Comparison of ENCODE assay signal across 8 cellular contexts in genomic region chr10:28367865-28368541, GRCh38.
DNase-seq lines count a peak whose midpoint lies in the region; ATAC-seq, FAIRE-seq and TF ChIP-seq lines count a peak whose summit lies in the region.

No MANE protein-coding gene starts in this region.

- H3K27ac Mint-ChIP-seq in activated CD4-positive, alpha-beta T cell treated with anti-CD3 and anti-CD28 coated beads, Interleukin-2, amount 10 ng/mL, durations not matched to agents 24 days and 14 days, result peak overlapping the region; percentile 80
- H3K27ac Mint-ChIP-seq in glutamatergic neuron (ENCODE audit: unreplicated experiment), result peak overlapping the region; percentile 9

- CTCF ChIA-PET in HepG2 (lab: Yijun Ruan, JAX; ENCODE audit: low intra/inter-chr PET ratio, low total read pairs), result no interaction called here

- 69% methylated on average over 10 of the region's 10 CpGs for WGBS in right lobe of liver (ENCODE audit: insufficient coverage, low coverage, low lambda C conversion rate, missing lambda C conversion rate)
- 90% methylated on average over 10 of the region's 10 CpGs for WGBS in HepG2 (ENCODE audit: low lambda C conversion rate)

- H3K27ac ChIP-seq in right lobe of liver, result no peak overlapping the region
- no peak overlapping the region for H3K27ac ChIP-seq in HepG2 (ENCODE audit: extremely low read length, insufficient read depth, low read length)

- H3K4me3 Mint-ChIP-seq in activated CD4-positive, alpha-beta T cell treated with anti-CD3 and anti-CD28 coated beads, Interleukin-2, amount 10 ng/mL, durations not matched to agents 24 days and 14 days, result peak overlapping the region; percentile 59
- H3K4me3 Mint-ChIP-seq in glutamatergic neuron (ENCODE audit: unreplicated experiment), result no peak overlapping the region

- no peaks in the 10 kb centered on the region for H4K20me1 ChIP-seq in HepG2 (ENCODE audit: insufficient read depth, low read length)

- TF ChIP-seq POLR2A in right lobe of liver (IDR thresholded peaks at IDR 0.05) (no peak), HepG2 (IDR thresholded peaks at IDR 0.05; ENCODE audit: insufficient read depth in 1 of 2, low read depth in 2 of 2, low read length in 2 of 2) (no peak)

- ATAC-seq in right lobe of liver, result peak; percentile 37 to 67 (median 42)
- ATAC-seq in HepG2, result no peak
- ATAC-seq in HG03378 (IDR thresholded peaks at IDR 0.05; ENCODE audit: unreplicated experiment), result peak; percentile 98

- DNase-seq in right lobe of liver (peak in 1 of 3 donors; percentile 21), HepG2 (ENCODE audit: low spot score) (no peak), glutamatergic neuron (no peak), frontal cortex (ENCODE audit: low spot score in 2 of 2) (no peak), NCI-H1417 treated with DMSO at 0.1 percent for 48 hours (lab: John Stamatoyannopoulos, UW) (no peak)
- DNase-seq in activated CD4-positive, alpha-beta T cell treated with anti-CD3 and anti-CD28 coated beads, Interleukin-2, amount 10 ng/mL, durations not matched to agents 24 days and 14 days, result peak; percentile 91
- peak; percentile 67 for DNase-seq in stimulated activated CD8-positive, alpha-beta memory T cell treated with anti-CD3 and anti-CD28 coated beads, Interleukin-4, amount 100 ng/mL, for 48 hours

- POLR2A ChIA-PET in HepG2 (lab: Yijun Ruan, JAX), result no interaction called here

- intact Hi-C loops in right lobe of liver (cut with DNase I) (no loop called here), HepG2 (cut with micrococcal nuclease; ENCODE audit: unreplicated experiment) (loop anchor here (2.0 kb wide), 1 partner anchor 13 kb away; no protein-coding TSS in a partner anchor)
- intact Hi-C loops in activated CD4-positive, alpha-beta T cell treated with anti-CD3 and anti-CD28 coated beads, Interleukin-2, amount 10 ng/mL, durations not matched to agents 24 days and 14 days (cut with micrococcal nuclease), result loop anchor here (1.0 kb wide), 3 partner anchors 12 to 65 kb away; partner anchors contain the start of gene MPP7

- no peaks in the 10 kb centered on the region for H3K27me3 ChIP-seq in right lobe of liver
- H3K27me3 ChIP-seq in HepG2 (ENCODE audit: control insufficient read depth in 1 of 2, insufficient read depth in 2 of 2, low read length in 2 of 2), result no peaks in the 10 kb centered on the region

- H3K36me3 Mint-ChIP-seq in activated CD4-positive, alpha-beta T cell treated with anti-CD3 and anti-CD28 coated beads, Interleukin-2, amount 10 ng/mL, durations not matched to agents 24 days and 14 days (ENCODE audit: low read depth), result peaks cover 9% of the 10 kb centered on the region
- H3K36me3 Mint-ChIP-seq in glutamatergic neuron (ENCODE audit: unreplicated experiment), result no peaks in the 10 kb centered on the region

- TF ChIP-seq EP300 in HepG2 (IDR thresholded peaks at IDR 0.05; ENCODE audit: low read depth in 2 of 2, low read length in 2 of 2) (no peak), HepG2 (CRISPR knock-in tag; IDR thresholded peaks at IDR 0.05; ENCODE audit: borderline replicate concordance) (no peak)

- H3K4me3 ChIP-seq in right lobe of liver (no peak overlapping the region), HepG2 (replicated peaks in 1 of 3; ENCODE audit: insufficient read depth in 1 of 3, low read depth in 2 of 3, low read length in 3 of 3) (no peak overlapping the region)

- no peak overlapping the region for H2AFZ ChIP-seq in HepG2 (ENCODE audit: low read length)

- H3K36me3 ChIP-seq in right lobe of liver, result no peaks in the 10 kb centered on the region
- no peaks in the 10 kb centered on the region for H3K36me3 ChIP-seq in HepG2 (replicated peaks in 1 of 2; ENCODE audit: control insufficient read depth in 1 of 2, insufficient read depth in 2 of 2, low read length in 2 of 2)

- H3K4me1 ChIP-seq in right lobe of liver, result peaks cover 0 to 8% (median 2%) of the 10 kb centered on the region in 4 donors
- peaks cover 55% of the 10 kb centered on the region for H3K4me1 ChIP-seq in HepG2 (ENCODE audit: insufficient read depth, low read length)

- H3K9me3 Mint-ChIP-seq in activated CD4-positive, alpha-beta T cell treated with anti-CD3 and anti-CD28 coated beads, Interleukin-2, amount 10 ng/mL, durations not matched to agents 24 days and 14 days, result peaks cover 3% of the 10 kb centered on the region
- peaks cover 4% of the 10 kb centered on the region for H3K9me3 Mint-ChIP-seq in glutamatergic neuron (ENCODE audit: unreplicated experiment)

- H3K79me2 ChIP-seq in HepG2 (ENCODE audit: insufficient read depth, low read length), result no peaks in the 10 kb centered on the region

- H3K4me2 ChIP-seq in HepG2 (ENCODE audit: low read depth, low read length), result no peak overlapping the region

- H3K9ac ChIP-seq in HepG2 (ENCODE audit: insufficient read depth, low read depth, low read length), result no peak overlapping the region

- FAIRE-seq in HepG2 (lab: Jason Lieb, UNC) (no peak), frontal cortex (lab: Jason Lieb, UNC) (no peak)

- no TSS peak for BruUV-seq in HepG2 (replicated peaks; lab: Mats Ljungman, UMichigan)

- H3K4me1 Mint-ChIP-seq in activated CD4-positive, alpha-beta T cell treated with anti-CD3 and anti-CD28 coated beads, Interleukin-2, amount 10 ng/mL, durations not matched to agents 24 days and 14 days, result peaks cover 32% of the 10 kb centered on the region
- H3K4me1 Mint-ChIP-seq in glutamatergic neuron (ENCODE audit: low read depth, unreplicated experiment), result peaks cover 17% of the 10 kb centered on the region

- TF ChIP-seq CTCF in right lobe of liver (IDR thresholded peaks at IDR 0.05) (no peak), HepG2 (CRISPR knock-in tag; IDR thresholded peaks at IDR 0.05) (no peak), glutamatergic neuron (IDR thresholded peaks at IDR 0.05; ENCODE audit: partially characterized antibody, unreplicated experiment) (no peak)

- no peak for TF ChIP-seq RAD21 in HepG2 (CRISPR knock-in tag; IDR thresholded peaks at IDR 0.05)

- H3K27me3 Mint-ChIP-seq in activated CD4-positive, alpha-beta T cell treated with anti-CD3 and anti-CD28 coated beads, Interleukin-2, amount 10 ng/mL, durations not matched to agents 24 days and 14 days, result no peaks in the 10 kb centered on the region
- H3K27me3 Mint-ChIP-seq in glutamatergic neuron (ENCODE audit: unreplicated experiment), result no peaks in the 10 kb centered on the region

- H3K9me3 ChIP-seq in right lobe of liver, result no peaks in the 10 kb centered on the region
- no peaks in the 10 kb centered on the region for H3K9me3 ChIP-seq in HepG2 (ENCODE audit: low read length)

- in situ Hi-C loops in HepG2 (cut with HindIII; ENCODE audit: extremely low pct_ligation_motif_present, low pct_unique_long_range_greater_than_20kb), result loop anchor here (10.0 kb wide), 1 partner anchor 63 kb away; the partner anchor contains the start of gene MPP7

TF ChIP-seq in HepG2, 621 proteins besides CTCF, POLR2A, EP300 and RAD21 (continues in another document):
- TF ChIP-seq MYNN (CRISPR knock-in tag; IDR thresholded peaks at IDR 0.05; ENCODE audit: low read depth) (no peak), ZNF10 (CRISPR knock-in tag; IDR thresholded peaks at IDR 0.05; ENCODE audit: borderline replicate concordance, low read depth) (no peak), ZNF20 (CRISPR knock-in tag; IDR thresholded peaks at IDR 0.05) (no peak), TRAFD1 (CRISPR knock-in tag; IDR thresholded peaks at IDR 0.05; ENCODE audit: borderline replicate concordance) (no peak), ZFP37 (CRISPR knock-in tag; IDR thresholded peaks at IDR 0.05; ENCODE audit: borderline replicate concordance) (no peak)
- TF ChIP-seq, protein P1, sequence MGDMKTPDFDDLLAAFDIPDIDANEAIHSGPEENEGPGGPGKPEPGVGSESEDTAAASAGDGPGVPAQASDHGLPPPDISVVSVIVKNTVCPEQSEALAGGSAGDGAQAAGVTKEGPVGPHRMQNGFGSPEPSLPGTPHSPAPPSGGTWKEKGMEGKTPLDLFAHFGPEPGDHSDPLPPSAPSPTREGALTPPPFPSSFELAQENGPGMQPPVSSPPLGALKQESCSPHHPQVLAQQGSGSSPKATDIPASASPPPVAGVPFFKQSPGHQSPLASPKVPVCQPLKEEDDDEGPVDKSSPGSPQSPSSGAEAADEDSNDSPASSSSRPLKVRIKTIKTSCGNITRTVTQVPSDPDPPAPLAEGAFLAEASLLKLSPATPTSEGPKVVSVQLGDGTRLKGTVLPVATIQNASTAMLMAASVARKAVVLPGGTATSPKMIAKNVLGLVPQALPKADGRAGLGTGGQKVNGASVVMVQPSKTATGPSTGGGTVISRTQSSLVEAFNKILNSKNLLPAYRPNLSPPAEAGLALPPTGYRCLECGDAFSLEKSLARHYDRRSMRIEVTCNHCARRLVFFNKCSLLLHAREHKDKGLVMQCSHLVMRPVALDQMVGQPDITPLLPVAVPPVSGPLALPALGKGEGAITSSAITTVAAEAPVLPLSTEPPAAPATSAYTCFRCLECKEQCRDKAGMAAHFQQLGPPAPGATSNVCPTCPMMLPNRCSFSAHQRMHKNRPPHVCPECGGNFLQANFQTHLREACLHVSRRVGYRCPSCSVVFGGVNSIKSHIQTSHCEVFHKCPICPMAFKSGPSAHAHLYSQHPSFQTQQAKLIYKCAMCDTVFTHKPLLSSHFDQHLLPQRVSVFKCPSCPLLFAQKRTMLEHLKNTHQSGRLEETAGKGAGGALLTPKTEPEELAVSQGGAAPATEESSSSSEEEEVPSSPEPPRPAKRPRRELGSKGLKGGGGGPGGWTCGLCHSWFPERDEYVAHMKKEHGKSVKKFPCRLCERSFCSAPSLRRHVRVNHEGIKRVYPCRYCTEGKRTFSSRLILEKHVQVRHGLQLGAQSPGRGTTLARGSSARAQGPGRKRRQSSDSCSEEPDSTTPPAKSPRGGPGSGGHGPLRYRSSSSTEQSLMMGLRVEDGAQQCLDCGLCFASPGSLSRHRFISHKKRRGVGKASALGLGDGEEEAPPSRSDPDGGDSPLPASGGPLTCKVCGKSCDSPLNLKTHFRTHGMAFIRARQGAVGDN (CRISPR knock-in tag; IDR thresholded peaks at IDR 0.05), result no peak

Comparison
In these comparisons a context has a peak if more than half of its experiments do, and no peak if none do; other contexts are left out.
1. intact Hi-C loops: an anchor here in HepG2 (2.0 kb wide) and activated CD4-positive, alpha-beta T cell treated with anti-CD3 and anti-CD28 coated beads, Interleukin-2, amount 10 ng/mL, durations not matched to agents 24 days and 14 days (1.0 kb wide); none called in right lobe of liver.
2. DNase-seq: peak in activated CD4-positive, alpha-beta T cell treated with anti-CD3 and anti-CD28 coated beads, Interleukin-2, amount 10 ng/mL, durations not matched to agents 24 days and 14 days (single experiment) and stimulated activated CD8-positive, alpha-beta memory T cell treated with anti-CD3 and anti-CD28 coated beads, Interleukin-4, amount 100 ng/mL, for 48 hours (single experiment); none in HepG2 (single experiment), glutamatergic neuron (single experiment), frontal cortex (0 of 2) and NCI-H1417 treated with DMSO at 0.1 percent for 48 hours (single experiment).